29 cellular contexts compared by ENCODE assay signal in genomic region chr13:73327579-73327978, GRCh38.
"Had no signal": no experiment of that assay in that cellular context is flagged by ENCODE, and none has a peak within 500 bp of the region (broad histone marks: within the 10 kb centered on the region; RNA-seq: fewer than 3 reads in every experiment).

No MANE protein-coding gene starts in this region.

- H3K4me3 Mint-ChIP-seq: dendritic cell treated with granulocyte-macrophage colony-stimulating factor and Interleukin-4, amounts not matched to agents 40 ng/mL and 50 ng/mL, for 4 days; endodermal cell; naive B cell; natural killer cell treated with Interleukin-12 subunit alpha and Interleukin-12 subunit beta and Interleukin-15 and Interleukin-18, amount 100 ng/mL, for 72 hours; neural crest cell; stimulated activated memory B cell treated with anti-CD40 and anti-IgM and Interleukin-4, amounts not matched to agents 10 μg/mL and 1 μg/mL and 100 μg/mL, for 72 hours had no signal

- H3K4me1 ChIP-seq: colonic mucosa, gastrocnemius medialis, left ventricle myocardium inferior, lower lobe of right lung, parathyroid adenoma, prostate gland, right atrium auricular region, spleen, tibial nerve, upper lobe of right lung, uterus had no signal

- H3K27me3 ChIP-seq: colonic mucosa, gastrocnemius medialis, neutrophil, right atrium auricular region, spleen, tibial nerve, upper lobe of right lung, uterus had no signal

- DNase-seq: colonic mucosa; effector CD8-positive, alpha-beta T cell; endodermal cell; foreskin fibroblast; gastrocnemius medialis; head of caudate nucleus; hippocampal formation; left cardiac atrium; left ventricle myocardium inferior; lower lobe of right lung; naive B cell; spleen; stimulated activated CD4-positive, alpha-beta T cell treated with anti-CD3 and anti-CD28 coated beads, Interleukin-4, amount 100 ng/mL, for 4 hours; stimulated activated naive CD8-positive, alpha-beta T cell treated with anti-CD3 and anti-CD28 coated beads, Interleukin-15, Interleukin-2, amounts not matched to agents 100 U/mL and 50 U/mL, for 24 hours; upper lobe of right lung; uterus had no signal

- H3K36me3 Mint-ChIP-seq: naive B cell; natural killer cell treated with Interleukin-12 subunit alpha and Interleukin-12 subunit beta and Interleukin-15 and Interleukin-18, amount 100 ng/mL, for 72 hours; stimulated activated memory B cell treated with anti-CD40 and anti-IgM and Interleukin-4, amounts not matched to agents 10 μg/mL and 1 μg/mL and 100 μg/mL, for 72 hours had no signal

- H3K79me2 ChIP-seq: parathyroid adenoma had no signal

- H3K9me3 ChIP-seq: colonic mucosa, gastrocnemius medialis, left ventricle myocardium inferior, lower lobe of right lung, neutrophil, prostate gland, right atrium auricular region, thoracic aorta, tibial nerve, upper lobe of right lung, uterus had no signal

- H2AFZ ChIP-seq: parathyroid adenoma had no signal

- H3K27ac Mint-ChIP-seq: dendritic cell treated with granulocyte-macrophage colony-stimulating factor and Interleukin-4, amounts not matched to agents 40 ng/mL and 50 ng/mL, for 4 days; endodermal cell; naive B cell; natural killer cell treated with Interleukin-12 subunit alpha and Interleukin-12 subunit beta and Interleukin-15 and Interleukin-18, amount 100 ng/mL, for 72 hours; stimulated activated memory B cell treated with anti-CD40 and anti-IgM and Interleukin-4, amounts not matched to agents 10 μg/mL and 1 μg/mL and 100 μg/mL, for 72 hours had no signal

- H3K9ac ChIP-seq: parathyroid adenoma had no signal

- ATAC-seq: esophagus mucosa; gastrocnemius medialis; left cardiac atrium; lower lobe of right lung; natural killer cell treated with Interleukin-12 subunit alpha and Interleukin-12 subunit beta and Interleukin-15 and Interleukin-18, amount 100 ng/mL, for 72 hours; stimulated activated memory B cell treated with anti-CD40 and anti-IgM and Interleukin-4, amounts not matched to agents 10 μg/mL and 1 μg/mL and 100 μg/mL, for 72 hours; stimulated activated naive CD8-positive, alpha-beta T cell treated with anti-CD3 and anti-CD28 coated beads, Interleukin-15, Interleukin-2, amounts not matched to agents 100 U/mL and 50 U/mL, for 24 hours; upper lobe of right lung had no signal

- H3K4me3 ChIP-seq: colonic mucosa, gastrocnemius medialis, left ventricle myocardium inferior, lower lobe of right lung, prostate gland, right atrium auricular region, skin epidermis, spleen, thoracic aorta, tibial nerve, upper lobe of right lung, uterus had no signal

- H3K27ac ChIP-seq: epithelial cell of prostate, gastrocnemius medialis, left ventricle myocardium inferior, lower lobe of right lung, neutrophil, parathyroid adenoma, prostate gland, right atrium auricular region, skin epidermis, spleen, thoracic aorta, tibial nerve, upper lobe of right lung, uterus had no signal

- H3K9me3 Mint-ChIP-seq: endodermal cell had no signal

- H3K27me3 Mint-ChIP-seq: dendritic cell treated with granulocyte-macrophage colony-stimulating factor and Interleukin-4, amounts not matched to agents 40 ng/mL and 50 ng/mL, for 4 days; naive B cell; stimulated activated memory B cell treated with anti-CD40 and anti-IgM and Interleukin-4, amounts not matched to agents 10 μg/mL and 1 μg/mL and 100 μg/mL, for 72 hours had no signal

- H3K36me3 ChIP-seq: colonic mucosa, gastrocnemius medialis, left ventricle myocardium inferior, lower lobe of right lung, neutrophil, prostate gland, right atrium auricular region, spleen, thoracic aorta, tibial nerve, upper lobe of right lung, uterus had no signal

- H3K4me1 Mint-ChIP-seq: naive B cell; neural crest cell; stimulated activated memory B cell treated with anti-CD40 and anti-IgM and Interleukin-4, amounts not matched to agents 10 μg/mL and 1 μg/mL and 100 μg/mL, for 72 hours had no signal
